ENCODE assay signal across 2 cellular contexts in the genomic region with DNA sequence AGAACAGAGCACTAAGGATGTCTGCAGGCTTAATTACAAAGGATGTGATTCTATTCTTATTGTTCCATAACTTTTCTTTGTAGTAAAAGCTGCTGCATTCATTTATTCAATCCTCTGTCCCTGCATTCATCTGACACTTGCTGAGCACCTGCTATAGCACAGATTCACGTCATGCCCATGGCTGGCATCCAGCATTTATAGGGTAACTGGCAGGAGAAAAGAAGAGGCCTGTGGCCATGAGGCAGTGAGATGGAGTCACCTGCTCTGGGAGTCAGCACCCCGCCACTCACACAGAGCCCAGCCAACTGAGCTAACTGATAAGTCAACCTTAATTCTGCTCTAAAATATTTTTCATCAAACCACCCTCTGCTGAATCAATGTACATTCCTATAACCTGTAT.
TF ChIP-seq lines count a peak whose summit lies in the region.

No MANE protein-coding gene starts in this region.

TF ChIP-seq in IMR-90, 13 proteins besides CTCF, POLR2A, EP300 and RAD21 (continued from another document):
- TF ChIP-seq, protein P1, sequence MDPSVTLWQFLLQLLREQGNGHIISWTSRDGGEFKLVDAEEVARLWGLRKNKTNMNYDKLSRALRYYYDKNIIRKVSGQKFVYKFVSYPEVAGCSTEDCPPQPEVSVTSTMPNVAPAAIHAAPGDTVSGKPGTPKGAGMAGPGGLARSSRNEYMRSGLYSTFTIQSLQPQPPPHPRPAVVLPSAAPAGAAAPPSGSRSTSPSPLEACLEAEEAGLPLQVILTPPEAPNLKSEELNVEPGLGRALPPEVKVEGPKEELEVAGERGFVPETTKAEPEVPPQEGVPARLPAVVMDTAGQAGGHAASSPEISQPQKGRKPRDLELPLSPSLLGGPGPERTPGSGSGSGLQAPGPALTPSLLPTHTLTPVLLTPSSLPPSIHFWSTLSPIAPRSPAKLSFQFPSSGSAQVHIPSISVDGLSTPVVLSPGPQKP (IDR thresholded peaks at IDR 0.05; ENCODE audit: borderline replicate concordance, low read depth, low read length) = no peak
- TF ChIP-seq MXI1 (IDR thresholded peaks at IDR 0.05; ENCODE audit: borderline replicate concordance, low read depth, low read length) (no peak), FOS (IDR thresholded peaks at IDR 0.05; ENCODE audit: low read depth, low read length) (no peak)

TF ChIP-seq in SK-N-SH treated with all-trans-retinoic acid at 6 μM for 48 hours, 23 proteins besides CTCF, POLR2A, EP300 and RAD21 (continued from another document):
- TF ChIP-seq, protein P2, sequence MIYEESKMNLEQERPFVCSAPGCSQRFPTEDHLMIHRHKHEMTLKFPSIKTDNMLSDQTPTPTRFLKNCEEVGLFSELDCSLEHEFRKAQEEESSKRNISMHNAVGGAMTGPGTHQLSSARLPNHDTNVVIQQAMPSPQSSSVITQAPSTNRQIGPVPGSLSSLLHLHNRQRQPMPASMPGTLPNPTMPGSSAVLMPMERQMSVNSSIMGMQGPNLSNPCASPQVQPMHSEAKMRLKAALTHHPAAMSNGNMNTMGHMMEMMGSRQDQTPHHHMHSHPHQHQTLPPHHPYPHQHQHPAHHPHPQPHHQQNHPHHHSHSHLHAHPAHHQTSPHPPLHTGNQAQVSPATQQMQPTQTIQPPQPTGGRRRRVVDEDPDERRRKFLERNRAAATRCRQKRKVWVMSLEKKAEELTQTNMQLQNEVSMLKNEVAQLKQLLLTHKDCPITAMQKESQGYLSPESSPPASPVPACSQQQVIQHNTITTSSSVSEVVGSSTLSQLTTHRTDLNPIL (CRISPR knock-in tag; IDR thresholded peaks at IDR 0.05; ENCODE audit: low read depth) = no peak
- TF ChIP-seq CSDC2 (CRISPR knock-in tag; IDR thresholded peaks at IDR 0.05) = 0 out of 2 replicates have a peak, but pooled peaks have one; percentile 46
